Comparison of ENCODE assay signal across 9 cellular contexts in genomic region chr13:44969858-44970484, GRCh38. TPM values are rescaled to one million over a fixed set of nuclear protein-coding genes. Genes with fewer than 3 reads are reported as not detected.
A peak's percentile ranks its signal among the peaks of the same experiment; 100 is the strongest.
DNase-seq lines count a peak whose midpoint lies in the region; ATAC-seq, FAIRE-seq and TF ChIP-seq lines count a peak whose summit lies in the region.
"Had no signal": no experiment of that assay in that cellular context is flagged by ENCODE, and none has a peak within 500 bp of the region (broad histone marks: within the 10 kb centered on the region; RNA-seq: fewer than 3 reads in every experiment).

No MANE protein-coding gene starts in this region.

- peak; percentile 37; the same call in 1 of the 2 replicates for TF ChIP-seq CTCF in GM12874 (IDR thresholded peaks at IDR 0.05; ENCODE audit: insufficient read depth, low read depth, low read length)
- peak; percentile 65 for TF ChIP-seq CTCF in bronchial epithelial cell (IDR thresholded peaks at IDR 0.05; ENCODE audit: insufficient read depth, low read length, severe bottlenecking)

- no peak overlapping the region for H3K4me3 ChIP-seq in bronchial epithelial cell (ENCODE audit: low read depth, low read length)

- H3K36me3 ChIP-seq in bronchial epithelial cell (ENCODE audit: control insufficient read depth, insufficient read depth, low read length): peaks cover under 1% of the 10 kb centered on the region

- peak; percentile 67 for DNase-seq in ACHN
- DNase-seq in NCI-H345 (lab: John Stamatoyannopoulos, UW): peak; percentile 23
- peak; percentile 51 for DNase-seq in bronchial epithelial cell (ENCODE audit: low read depth)
- no peak for DNase-seq in left colon
- peak; percentile 18 for DNase-seq in urothelium cell line (ENCODE audit: low spot score)

- no peaks in the 10 kb centered on the region for H3K27me3 ChIP-seq in bronchial epithelial cell (ENCODE audit: control insufficient read depth, insufficient read depth, low read length)

- FAIRE-seq in bronchial epithelial cell (lab: Jason Lieb, UNC) (no peak), urothelium cell line (lab: Jason Lieb, UNC) (no peak)
- FAIRE-seq: colon had no signal

- ATAC-seq in left colon (peak; percentile 69), GM21619 (IDR thresholded peaks at IDR 0.05; ENCODE audit: unreplicated experiment) (no peak), HG02870 (IDR thresholded peaks at IDR 0.05; ENCODE audit: unreplicated experiment) (no peak)

- in situ Hi-C loops in ACHN (cut with HindIII; ENCODE audit: low pct_ligation_motif_present, low pct_unique_long_range_greater_than_20kb, low sequenced_read_pairs): no loop called here

- intact Hi-C loops in left colon (cut with DNase I, micrococcal nuclease): loop anchor here in 1 of 2 donors (5.0 to 10.0 kb wide), 2 partner anchors 488 to 1065 kb away; no protein-coding TSS in a partner anchor

RNA-seq across cellular contexts. Expression of gene NUFIP1, which starts 19.3 kb away (rescaled TPM):
- 2.6 and 3.2 TPM in 2 replicates for total RNA-seq in bronchial epithelial cell
- total RNA-seq in left colon: 1 to 10 TPM; 2.3 to 2.8 TPM

RNA-seq across cellular contexts. Expression of gene GPALPP1, which starts 19.4 kb away (rescaled TPM):
- total RNA-seq in bronchial epithelial cell: 16.1 and 23.7 TPM in 2 replicates
- total RNA-seq in left colon: 10 to 100 TPM; 15.7 to 17.2 TPM

Comparison
In these comparisons a context has a peak if more than half of its experiments do, and no peak if none do; other contexts are left out.
1. DNase-seq: peak in ACHN (single experiment), NCI-H345 (single experiment), bronchial epithelial cell (single experiment) and urothelium cell line (single experiment); none in left colon (0 of 2).